In the genomic region with DNA sequence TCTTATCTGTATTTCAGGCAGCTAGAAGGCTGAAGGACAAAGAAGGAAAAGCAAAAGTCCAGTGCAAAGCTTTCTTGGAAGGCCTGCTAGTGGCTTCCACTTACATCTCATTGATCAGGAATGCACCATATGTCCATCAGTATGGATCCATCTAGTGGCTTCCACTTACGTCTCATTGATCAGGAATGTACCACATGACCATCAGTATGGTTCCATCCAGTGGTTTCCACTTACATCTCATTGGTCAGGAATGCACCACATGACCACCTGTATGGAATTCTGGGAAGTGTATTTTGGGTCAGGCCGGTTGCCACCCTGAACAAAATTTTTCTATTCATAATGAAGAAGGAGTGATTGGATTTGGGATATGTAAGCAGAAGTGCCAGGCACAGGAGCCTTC, we compare ENCODE assay signal across 24 cellular contexts.
DNase-seq lines count a peak whose midpoint lies in the region; FAIRE-seq and TF ChIP-seq lines count a peak whose summit lies in the region.
"Had no signal": no experiment of that assay in that cellular context is flagged by ENCODE, and none has a peak within 500 bp of the region (broad histone marks: within the 10 kb centered on the region; RNA-seq: fewer than 3 reads in every experiment).

No MANE protein-coding gene starts in this region.

- DNase-seq in AG20443 (ENCODE audit: low spot score) (peak; percentile 22), astrocyte of the spinal cord (ENCODE audit: low read depth, low spot score) (peak; percentile 30), keratinocyte (ENCODE audit: low read depth, low spot score) (peak; percentile 68), HK-2 (ENCODE audit: unreplicated experiment) (no peak), NCI-H2081 treated with DMSO at 0.1 percent for 48 hours (lab: John Stamatoyannopoulos, UW) (no peak), NCI-H1436 (lab: John Stamatoyannopoulos, UW) (no peak), NCI-H2029 (lab: John Stamatoyannopoulos, UW) (no peak)
- DNase-seq: ACHN; activated B cell treated with CpG ODN at 0.5 μM for 24 hours; activated CD4-positive, alpha-beta T cell treated with anti-CD3 and anti-CD28 coated beads, Interleukin-2, amount 50 U/mL, for 4 hours; activated CD8-positive, alpha-beta memory T cell treated with anti-CD3 and anti-CD28 coated beads, Interleukin-2, amount 50 U/mL, for 4 hours; aorta; Calu3; Karpas-422; naive thymus-derived CD4-positive, alpha-beta T cell; NCI-H1694 treated with DMSO at 0.1 percent for 48 hours; NCI-H2227 treated with DMSO at 0.1 percent for 48 hours; NCI-H774; occipital lobe; spleen; stimulated activated CD4-positive, alpha-beta T cell treated with anti-CD3 and anti-CD28 coated beads, Interleukin-2, amount 100 ng/mL, for 48 hours; T-helper 9 cell had no signal

- no peak overlapping the region for H3K27ac ChIP-seq in keratinocyte (ENCODE audit: control insufficient read depth, insufficient read depth, low read length)
- H3K27ac ChIP-seq: spleen, suprapubic skin had no signal

- no peaks in the 10 kb centered on the region for H3K4me1 ChIP-seq in keratinocyte (ENCODE audit: control insufficient read depth, extremely low read depth, insufficient read depth, low read length)
- H3K4me1 ChIP-seq: spleen, suprapubic skin had no signal

- no peak overlapping the region for H3K4me2 ChIP-seq in keratinocyte (ENCODE audit: control insufficient read depth, extremely low read depth, insufficient read depth, low read depth, low read length)

- dilution Hi-C loops in keratinocyte (cut with MboI; ENCODE audit: extremely low pct_ligation_motif_present, low sequenced_read_pairs), result no loop called here

- TF ChIP-seq CTCF in astrocyte of the spinal cord (IDR thresholded peaks at IDR 0.05; ENCODE audit: low read depth, low read length) (no peak), keratinocyte (optimal IDR thresholded peaks at IDR 0.05 in 1 of 3, IDR thresholded peaks at IDR 0.05 in 1 of 3, conservative IDR thresholded peaks at IDR 0.05 in 1 of 3; ENCODE audit: extremely low read depth in 1 of 3, insufficient read depth in 2 of 3, low read length in 3 of 3) (no peak)

- H3K79me2 ChIP-seq in keratinocyte (ENCODE audit: control insufficient read depth, insufficient read depth, low read length), result no peaks in the 10 kb centered on the region

- no peak overlapping the region for H2AFZ ChIP-seq in keratinocyte (ENCODE audit: control insufficient read depth, low read length)

- H3K9me3 ChIP-seq in keratinocyte (ENCODE audit: control insufficient read depth, low read depth, low read length), result no peaks in the 10 kb centered on the region
- H3K9me3 ChIP-seq: suprapubic skin had no signal

- in situ Hi-C loops in astrocyte of the spinal cord (cut with HindIII; ENCODE audit: low sequenced_read_pairs), result no loop called here

- no peak for TF ChIP-seq EP300 in Ishikawa (IDR thresholded peaks at IDR 0.05; ENCODE audit: borderline replicate concordance)

- no peaks in the 10 kb centered on the region for H3K27me3 ChIP-seq in keratinocyte (ENCODE audit: control insufficient read depth, extremely low read depth, insufficient read depth, low read length)
- H3K27me3 ChIP-seq: spleen, suprapubic skin had no signal

- no peaks in the 10 kb centered on the region for H3K9me1 ChIP-seq in keratinocyte (ENCODE audit: control insufficient read depth, extremely low read depth, insufficient read depth, low read length)

- no peak overlapping the region for H3K4me3 ChIP-seq in astrocyte of the spinal cord (ENCODE audit: low read depth, low read length)
- no peak overlapping the region for H3K4me3 ChIP-seq in keratinocyte (ENCODE audit: control insufficient read depth in 2 of 3, extremely low read depth in 1 of 3, insufficient read depth in 2 of 3, low read depth in 1 of 3, low read length in 3 of 3)
- H3K4me3 ChIP-seq: spleen, suprapubic skin had no signal

- H3K36me3 ChIP-seq in keratinocyte (ENCODE audit: control insufficient read depth in 2 of 2, extremely low read depth in 1 of 2, insufficient read depth in 2 of 2, low read length in 2 of 2), result no peaks in the 10 kb centered on the region
- H3K36me3 ChIP-seq: spleen, suprapubic skin had no signal

- no peak overlapping the region for H3K9ac ChIP-seq in keratinocyte (ENCODE audit: control insufficient read depth, extremely low read depth, insufficient read depth, low read length)

- FAIRE-seq in keratinocyte (lab: Jason Lieb, UNC), result peak; percentile 32

- H4K20me1 ChIP-seq in keratinocyte (ENCODE audit: control insufficient read depth, extremely low read depth, insufficient read depth, low read length), result no peaks in the 10 kb centered on the region

- no peak for TF ChIP-seq RAD21 in Ishikawa (IDR thresholded peaks at IDR 0.05; ENCODE audit: low read depth)

TF ChIP-seq in Ishikawa, 13 proteins besides CTCF, POLR2A, EP300 and RAD21:
- TF ChIP-seq ZBTB7A (IDR thresholded peaks at IDR 0.05; ENCODE audit: low read depth), result no peak
- TF ChIP-seq, protein P1, sequence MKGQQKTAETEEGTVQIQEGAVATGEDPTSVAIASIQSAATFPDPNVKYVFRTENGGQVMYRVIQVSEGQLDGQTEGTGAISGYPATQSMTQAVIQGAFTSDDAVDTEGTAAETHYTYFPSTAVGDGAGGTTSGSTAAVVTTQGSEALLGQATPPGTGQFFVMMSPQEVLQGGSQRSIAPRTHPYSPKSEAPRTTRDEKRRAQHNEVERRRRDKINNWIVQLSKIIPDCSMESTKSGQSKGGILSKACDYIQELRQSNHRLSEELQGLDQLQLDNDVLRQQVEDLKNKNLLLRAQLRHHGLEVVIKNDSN (IDR thresholded peaks at IDR 0.05), result peak; percentile 69

Comparison
In these comparisons a context has a peak if more than half of its experiments do, and no peak if none do; other contexts are left out.
1. DNase-seq: peak in AG20443 (single experiment), astrocyte of the spinal cord (single experiment) and keratinocyte (single experiment); none in HK-2 (single experiment), NCI-H2081 treated with DMSO at 0.1 percent for 48 hours (single experiment), NCI-H1436 (single experiment) and NCI-H2029 (single experiment).